28 cellular contexts compared by ENCODE assay signal in the genomic region with DNA sequence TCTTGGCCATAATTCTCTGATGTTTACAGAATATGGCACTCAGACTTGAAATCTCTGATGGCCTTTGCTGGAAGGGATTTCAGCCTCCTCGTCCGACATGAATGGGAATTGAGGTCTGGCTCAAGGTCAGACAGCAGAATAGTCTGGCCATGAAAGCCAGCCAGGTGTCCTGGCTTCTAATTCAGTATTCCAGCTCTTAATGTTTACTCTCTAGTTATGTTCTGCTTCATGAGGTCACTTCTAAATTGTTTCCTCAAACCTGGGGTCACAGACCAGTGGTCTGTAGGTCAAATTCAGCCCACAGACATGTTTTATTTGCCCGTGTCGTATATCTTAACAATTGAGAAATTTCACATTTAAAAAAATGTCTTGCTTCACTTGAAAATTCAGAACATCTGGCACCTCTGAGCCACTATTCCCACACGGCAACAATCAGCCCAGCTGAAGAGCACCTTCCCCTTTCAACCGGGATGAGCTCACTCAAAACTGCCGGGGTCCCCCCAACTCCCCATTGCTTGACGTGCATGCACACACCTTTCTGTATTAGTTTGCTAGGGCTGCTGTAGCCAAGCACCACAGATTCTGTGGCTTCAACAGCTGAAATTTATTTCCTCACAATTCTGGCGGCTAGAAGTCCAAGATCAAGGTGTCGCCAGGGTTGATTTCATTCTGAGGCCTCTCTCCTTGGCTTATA.
DNase-seq lines count a peak whose midpoint lies in the region; FAIRE-seq and TF ChIP-seq lines count a peak whose summit lies in the region.
"Had no signal": no experiment of that assay in that cellular context is flagged by ENCODE, and none has a peak within 500 bp of the region (broad histone marks: within the 10 kb centered on the region; RNA-seq: fewer than 3 reads in every experiment).

No MANE protein-coding gene starts in this region.

- peaks cover 22% of the 10 kb centered on the region for H3K4me1 ChIP-seq in astrocyte (ENCODE audit: insufficient read depth, low read length)
- H3K4me1 ChIP-seq in smooth muscle cell (ENCODE audit: low read depth), result peaks cover 5% of the 10 kb centered on the region
- H3K4me1 ChIP-seq: adrenal gland had no signal

- 89% methylated on average over 10 of the region's 10 CpGs for WGBS in smooth muscle cell (ENCODE audit: low lambda C conversion rate)

- H3F3A ChIP-seq in smooth muscle cell (ENCODE audit: low read depth), result peaks cover 15% of the 10 kb centered on the region

- no peaks in the 10 kb centered on the region for H3K9me3 Mint-ChIP-seq in astrocyte (ENCODE audit: unreplicated experiment)
- H3K9me3 Mint-ChIP-seq: natural killer cell; stimulated activated naive CD8-positive, alpha-beta T cell treated with anti-CD3 and anti-CD28 coated beads, Interleukin-15, amount 100 ng/mL, for 72 hours had no signal

- no peaks in the 10 kb centered on the region for H3K36me3 Mint-ChIP-seq in astrocyte (ENCODE audit: low read depth, unreplicated experiment)
- H3K36me3 Mint-ChIP-seq: natural killer cell had no signal

- no peak overlapping the region for H3K27ac ChIP-seq in astrocyte (ENCODE audit: low read depth, low read length)
- H3K27ac ChIP-seq in smooth muscle cell (ENCODE audit: low read depth), result peak overlapping the region; percentile 71
- H3K27ac ChIP-seq: adrenal gland, upper lobe of left lung, VCaP had no signal

- H3K4me2 ChIP-seq in astrocyte (ENCODE audit: low read length) (no peak overlapping the region), smooth muscle cell (no peak overlapping the region)

- no peaks in the 10 kb centered on the region for H3K27me3 Mint-ChIP-seq in astrocyte (ENCODE audit: low read depth, unreplicated experiment)
- H3K27me3 Mint-ChIP-seq: stimulated activated naive CD8-positive, alpha-beta T cell treated with anti-CD3 and anti-CD28 coated beads, Interleukin-15, amount 100 ng/mL, for 72 hours had no signal

- FAIRE-seq in astrocyte (lab: Jason Lieb, UNC), result no peak
- FAIRE-seq: K562 had no signal

- no peaks in the 10 kb centered on the region for H4K20me1 ChIP-seq in astrocyte (ENCODE audit: insufficient read depth, low read length)
- no peaks in the 10 kb centered on the region for H4K20me1 ChIP-seq in smooth muscle cell (ENCODE audit: low read depth)

- H3K27me3 ChIP-seq in astrocyte (ENCODE audit: insufficient read depth, low read length) (no peaks in the 10 kb centered on the region), smooth muscle cell (ENCODE audit: low read depth) (no peaks in the 10 kb centered on the region)
- H3K27me3 ChIP-seq: adrenal gland, upper lobe of left lung had no signal

- peaks cover 3% of the 10 kb centered on the region for H3K9me3 ChIP-seq in astrocyte (ENCODE audit: insufficient read depth, low read depth, low read length)
- H3K9me3 ChIP-seq in smooth muscle cell (replicated peaks; ENCODE audit: low read depth), result no peaks in the 10 kb centered on the region
- H3K9me3 ChIP-seq: adrenal gland, upper lobe of left lung had no signal

- H3K9ac ChIP-seq in astrocyte (ENCODE audit: low read length) (no peak overlapping the region), smooth muscle cell (ENCODE audit: low read depth) (no peak overlapping the region)

- H2AFZ ChIP-seq in astrocyte (ENCODE audit: low read depth, low read length) (no peak overlapping the region), smooth muscle cell (ENCODE audit: low read depth) (no peak overlapping the region)

- H3K79me2 ChIP-seq in astrocyte (ENCODE audit: insufficient read depth, low read length) (no peaks in the 10 kb centered on the region), smooth muscle cell (ENCODE audit: low read depth) (no peaks in the 10 kb centered on the region)

- H3K4me3 Mint-ChIP-seq in astrocyte (ENCODE audit: unreplicated experiment), result no peak overlapping the region
- H3K4me3 Mint-ChIP-seq: CD14-positive monocyte; natural killer cell; stimulated activated naive CD8-positive, alpha-beta T cell treated with anti-CD3 and anti-CD28 coated beads, Interleukin-15, amount 100 ng/mL, for 72 hours; T-helper 1 cell treated with Interleukin-12 subunit alpha and Interleukin-12 subunit beta and Interleukin-4 antibody, amounts not matched to agents 30 μg/mL and 1 μg/mL, for 36 hours had no signal

- no peak overlapping the region for H3K27ac Mint-ChIP-seq in astrocyte (ENCODE audit: unreplicated experiment)
- H3K27ac Mint-ChIP-seq: stimulated activated naive CD8-positive, alpha-beta T cell treated with anti-CD3 and anti-CD28 coated beads, Interleukin-15, amount 100 ng/mL, for 72 hours; T-helper 1 cell treated with Interleukin-12 subunit alpha and Interleukin-12 subunit beta and Interleukin-4 antibody, amounts not matched to agents 30 μg/mL and 1 μg/mL, for 36 hours had no signal

- DNase-seq in NCI-H2196 (lab: John Stamatoyannopoulos, UW; ENCODE audit: unreplicated experiment) (peak; percentile 5), NCI-H2196 treated with DMSO at 0.1 percent for 48 hours (lab: John Stamatoyannopoulos, UW; ENCODE audit: unreplicated experiment) (no peak), astrocyte (ENCODE audit: low read depth) (peak; percentile 62), glomerular visceral epithelial cell (ENCODE audit: extremely low spot score) (peak; percentile 30), smooth muscle cell (lab: John Stamatoyannopoulos, UW; ENCODE audit: unreplicated experiment) (no peak), AG08395 (ENCODE audit: low spot score) (no peak), 8988T (no peak), epidermal melanocyte (ENCODE audit: insufficient read length, low spot score) (no peak)
- DNase-seq: ACHN; activated CD4-positive, alpha-beta T cell treated with anti-CD3 and anti-CD28 coated beads, Interleukin-2, amount 50 U/mL, for 1 hour; activated CD8-positive, alpha-beta memory T cell treated with anti-CD3 and anti-CD28 coated beads, Interleukin-2, amount 50 U/mL, for 4 hours; activated gamma-delta T cell; adrenal gland; DND-41; effector CD4-positive, alpha-beta T cell; hypothalamus; natural killer cell; NCI-H2029; NCI-H510A; SIG-M5; stimulated activated CD4-positive, alpha-beta T cell treated with anti-CD3 and anti-CD28 coated beads, Interleukin-4, amount 100 ng/mL, for 1 hour; stimulated activated naive CD8-positive, alpha-beta T cell treated with anti-CD3 and anti-CD28 coated beads, Interleukin-15, amount 100 ng/mL, for 72 hours; upper lobe of left lung had no signal

- no peaks in the 10 kb centered on the region for H3K36me3 ChIP-seq in astrocyte (ENCODE audit: insufficient read depth, low read length)
- no peaks in the 10 kb centered on the region for H3K36me3 ChIP-seq in smooth muscle cell (ENCODE audit: low read depth)
- H3K36me3 ChIP-seq: adrenal gland, upper lobe of left lung had no signal

- TF ChIP-seq CTCF in astrocyte (IDR thresholded peaks at IDR 0.05; ENCODE audit: insufficient read depth, low read depth, low read length), result no peak
- no peak for TF ChIP-seq CTCF in smooth muscle cell (IDR thresholded peaks at IDR 0.05; ENCODE audit: borderline replicate concordance, insufficient read depth, poor library complexity, severe bottlenecking)

- H3K4me3 ChIP-seq in astrocyte (ENCODE audit: insufficient read depth, low read depth, low read length) (no peak overlapping the region), smooth muscle cell (no peak overlapping the region)
- H3K4me3 ChIP-seq: adrenal gland, K562, skin epidermis, upper lobe of left lung had no signal

- H3K4me1 Mint-ChIP-seq in astrocyte (ENCODE audit: low read depth, unreplicated experiment), result peaks cover 42% of the 10 kb centered on the region
- H3K4me1 Mint-ChIP-seq: stimulated activated naive CD8-positive, alpha-beta T cell treated with anti-CD3 and anti-CD28 coated beads, Interleukin-15, amount 100 ng/mL, for 72 hours had no signal

Comparison
In these comparisons a context has a peak if more than half of its experiments do, and no peak if none do; other contexts are left out.
1. DNase-seq: peak in NCI-H2196 (single experiment), astrocyte (single experiment) and glomerular visceral epithelial cell (single experiment); none in NCI-H2196 treated with DMSO at 0.1 percent for 48 hours (single experiment), smooth muscle cell (single experiment), AG08395 (single experiment), 8988T (single experiment) and epidermal melanocyte (single experiment).